ENCODE assay signal across 1 cellular context in genomic region chr12:92927436-92928116, GRCh38.
TF ChIP-seq lines count a peak whose summit lies in the region.

No MANE protein-coding gene starts in this region.

TF ChIP-seq in GM12878, 131 proteins besides CTCF, POLR2A, EP300 and RAD21 (continued from another document):
- peak; percentile 59 for TF ChIP-seq CUX1 (IDR thresholded peaks at IDR 0.05; ENCODE audit: insufficient replicate concordance, low read depth, low read length)
- TF ChIP-seq SREBF1 (IDR thresholded peaks at IDR 0.05; ENCODE audit: low read length): no peak
- TF ChIP-seq ZBED1 (IDR thresholded peaks at IDR 0.05; ENCODE audit: borderline replicate concordance): peak; percentile 20; the same call in 1 of the 2 replicates
- TF ChIP-seq HCFC1 (IDR thresholded peaks at IDR 0.05; ENCODE audit: low read length): no peak
- TF ChIP-seq FOXM1 (IDR thresholded peaks at IDR 0.05; ENCODE audit: low read depth, low read length): peak; percentile 47
- no peak for TF ChIP-seq CEBPZ (IDR thresholded peaks at IDR 0.05; ENCODE audit: low read depth, low read length)
- TF ChIP-seq E2F4 (IDR thresholded peaks at IDR 0.05; ENCODE audit: low read depth, low read length): no peak
- no peak for TF ChIP-seq RBBP5 (conservative IDR thresholded peaks at IDR 0.05)
- no peak for TF ChIP-seq WRNIP1 (IDR thresholded peaks at IDR 0.05; ENCODE audit: borderline replicate concordance, low read depth, low read length)
- TF ChIP-seq ASH2L (IDR thresholded peaks at IDR 0.05; ENCODE audit: borderline replicate concordance, low read depth): no peak
- TF ChIP-seq ATF7 (IDR thresholded peaks at IDR 0.05; ENCODE audit: low read depth): peak; percentile 94
- peak; percentile 46 for TF ChIP-seq SKIL (IDR thresholded peaks at IDR 0.05; ENCODE audit: low read depth, poor library complexity, severe bottlenecking)
- TF ChIP-seq RCOR1 (conservative IDR thresholded peaks at IDR 0.05; ENCODE audit: low read depth, low read length): no peak
- no peak for TF ChIP-seq ZBTB11 (CRISPR knock-in tag; IDR thresholded peaks at IDR 0.05)
- peak; percentile 62 for TF ChIP-seq CREB1 (IDR thresholded peaks at IDR 0.05; ENCODE audit: low read depth)
- TF ChIP-seq MEF2A (IDR thresholded peaks at IDR 0.05; ENCODE audit: insufficient read depth, low read depth, low read length): 0 out of 2 replicates have a peak, but pooled peaks have one; percentile 33
- TF ChIP-seq MLLT1 (IDR thresholded peaks at IDR 0.05): no peak
- peak; percentile 93 for TF ChIP-seq ATF2 (IDR thresholded peaks at IDR 0.05; ENCODE audit: low read length)
- peak; percentile 90 for TF ChIP-seq NFIC (IDR thresholded peaks at IDR 0.05; ENCODE audit: low read depth, low read length)
- TF ChIP-seq RUNX3 (IDR thresholded peaks at IDR 0.05; ENCODE audit: low read length): peak; percentile 89
- peak; percentile 58 for TF ChIP-seq MTA2 (IDR thresholded peaks at IDR 0.05; ENCODE audit: low read depth)
- peak; percentile 80 for TF ChIP-seq EED (IDR thresholded peaks at IDR 0.05; ENCODE audit: low read depth)
- no peak for TF ChIP-seq IRF3 (IDR thresholded peaks at IDR 0.05)
- TF ChIP-seq NR2C2 (IDR thresholded peaks at IDR 0.05; ENCODE audit: borderline replicate concordance, control insufficient read depth, insufficient read length, low read depth): no peak
- peak; percentile 62 for TF ChIP-seq JUNB (IDR thresholded peaks at IDR 0.05)
- no peak for TF ChIP-seq YBX1 (IDR thresholded peaks at IDR 0.05)
